ENCODE assay signal across 10 cellular contexts in genomic region chr5:148970228-148970627, GRCh38.
DNase-seq lines count a peak whose midpoint lies in the region; ATAC-seq and TF ChIP-seq lines count a peak whose summit lies in the region.
"Had no signal": no experiment of that assay in that cellular context is flagged by ENCODE, and none has a peak within 500 bp of the region (broad histone marks: within the 10 kb centered on the region; RNA-seq: fewer than 3 reads in every experiment).

No MANE protein-coding gene starts in this region.

- TF ChIP-seq CTCF in chondrocyte (IDR thresholded peaks at IDR 0.05), result no peak

- H3K9me3 Mint-ChIP-seq in chondrocyte (ENCODE audit: low read depth), result no peaks in the 10 kb centered on the region

- DNase-seq in Right ventricle myocardium superior (peak; percentile 50), cardiac septum (ENCODE audit: low spot score) (no peak), chondrocyte (ENCODE audit: low spot score) (no peak), medulla oblongata (ENCODE audit: extremely low spot score) (peak; percentile 46), A172 (ENCODE audit: low spot score) (no peak), midbrain (lab: John Stamatoyannopoulos, UW) (no peak)

- H3K4me1 Mint-ChIP-seq in chondrocyte (ENCODE audit: low read depth), result peaks cover 94% of the 10 kb centered on the region

- ATAC-seq in Right ventricle myocardium superior (ENCODE audit: poor library complexity), result peak; percentile 62
- ATAC-seq in HG03520 (IDR thresholded peaks at IDR 0.05; ENCODE audit: unreplicated experiment), result no peak
- ATAC-seq in HG03097 (IDR thresholded peaks at IDR 0.05; ENCODE audit: low FRiP score, unreplicated experiment), result no peak
- ATAC-seq: esophagus mucosa had no signal

- intact Hi-C loops in Right ventricle myocardium superior (cut with DNase I), result no loop called here
- intact Hi-C loops in cardiac septum (cut with DNase I), result no loop called here

- no peaks in the 10 kb centered on the region for H3K27me3 Mint-ChIP-seq in chondrocyte (ENCODE audit: low read depth)

- no peak overlapping the region for H3K4me3 Mint-ChIP-seq in chondrocyte (ENCODE audit: unreplicated experiment)
- H3K4me3 Mint-ChIP-seq: activated naive CD8-positive, alpha-beta T cell had no signal

- H3K36me3 Mint-ChIP-seq in chondrocyte (ENCODE audit: low read depth), result no peaks in the 10 kb centered on the region
- H3K36me3 Mint-ChIP-seq: activated naive CD8-positive, alpha-beta T cell had no signal

- peak overlapping the region; percentile 90 for H3K27ac Mint-ChIP-seq in chondrocyte (ENCODE audit: unreplicated experiment)
- H3K27ac Mint-ChIP-seq: activated naive CD8-positive, alpha-beta T cell had no signal

Comparison
In these comparisons a context has a peak if more than half of its experiments do, and no peak if none do; other contexts are left out.
1. DNase-seq: peak in Right ventricle myocardium superior (single experiment) and medulla oblongata (single experiment); none in cardiac septum (single experiment), chondrocyte (single experiment), A172 (single experiment) and midbrain (single experiment).